22 cellular contexts compared by ENCODE assay signal in genomic region chr7:157764946-157765537, GRCh38.
"Had no signal": no experiment of that assay in that cellular context is flagged by ENCODE, and none has a peak within 500 bp of the region (broad histone marks: within the 10 kb centered on the region; RNA-seq: fewer than 3 reads in every experiment).

No MANE protein-coding gene starts in this region.

- H3K4me3 ChIP-seq: dorsolateral prefrontal cortex, gastrocnemius medialis, lung, pancreas, right lobe of liver, thoracic aorta, tibial nerve, upper lobe of right lung, vagina had no signal

- H3K4me3 Mint-ChIP-seq: memory B cell; natural killer cell; stimulated activated naive B cell treated with anti-CD40 and anti-IgM and Interleukin-4, amounts not matched to agents 10 μg/mL and 1 μg/mL and 100 μg/mL, for 72 hours; stimulated activated naive CD8-positive, alpha-beta T cell treated with anti-CD3 and anti-CD28 coated beads, Interleukin-15, Interleukin-2, amounts not matched to agents 100 ng/mL and 50 ng/mL, for 24 hours had no signal

- H3K4me1 Mint-ChIP-seq: natural killer cell had no signal

- H3K4me1 ChIP-seq: gastrocnemius medialis, pancreas, right lobe of liver, tibial nerve, upper lobe of right lung, vagina had no signal

- H3K36me3 ChIP-seq: gastrocnemius medialis, neutrophil, pancreas, right lobe of liver, thoracic aorta, tibial nerve, upper lobe of right lung, vagina had no signal

- H3K36me3 Mint-ChIP-seq: natural killer cell had no signal

- H3K27ac Mint-ChIP-seq: memory B cell; natural killer cell; stimulated activated naive B cell treated with anti-CD40 and anti-IgM and Interleukin-4, amounts not matched to agents 10 μg/mL and 1 μg/mL and 100 μg/mL, for 72 hours; stimulated activated naive CD8-positive, alpha-beta T cell treated with anti-CD3 and anti-CD28 coated beads, Interleukin-15, Interleukin-2, amounts not matched to agents 100 ng/mL and 50 ng/mL, for 24 hours had no signal

- FAIRE-seq: colon, endometrium, kidney, pancreas, small intestine had no signal

- H3K27me3 ChIP-seq: pancreas, right lobe of liver, tibial nerve, vagina had no signal

- H3K9me3 ChIP-seq: gastrocnemius medialis, neutrophil, pancreas, right lobe of liver, thoracic aorta, upper lobe of right lung, vagina had no signal

- H3K27ac ChIP-seq: dorsolateral prefrontal cortex, gastrocnemius medialis, neutrophil, pancreas, right lobe of liver, thoracic aorta, tibial nerve, upper lobe of right lung, vagina had no signal

- DNase-seq: dorsolateral prefrontal cortex; effector CD8-positive, alpha-beta T cell; gastrocnemius medialis; head of caudate nucleus; kidney; natural killer cell; pancreas; right lobe of liver; small intestine; stimulated activated CD4-positive, alpha-beta T cell treated with anti-CD3 and anti-CD28 coated beads, Interleukin-15, amount 100 ng/mL, for 24 hours; stimulated activated CD4-positive, alpha-beta T cell treated with anti-CD3 and anti-CD28 coated beads, Interleukin-2, amount 100 ng/mL, for 48 hours; stimulated activated naive B cell treated with anti-CD40 and anti-IgM and Interleukin-4, amounts not matched to agents 10 μg/mL and 1 μg/mL and 100 μg/mL, for 72 hours; upper lobe of right lung had no signal

- H3K27me3 Mint-ChIP-seq: memory B cell had no signal
